Comparison of ENCODE assay signal across 9 cellular contexts in genomic region chr2:95026471-95027368, GRCh38. TPM values are rescaled to one million over a fixed set of nuclear protein-coding genes. Genes with fewer than 3 reads are reported as not detected.
DNase-seq lines count a peak whose midpoint lies in the region; ATAC-seq, FAIRE-seq and TF ChIP-seq lines count a peak whose summit lies in the region.
"Had no signal": no experiment of that assay in that cellular context is flagged by ENCODE, and none has a peak within 500 bp of the region (broad histone marks: within the 10 kb centered on the region; RNA-seq: fewer than 3 reads in every experiment).

No MANE protein-coding gene starts in this region.

- CTCF ChIA-PET in PC-3 (lab: Charles Lee), result no interaction called here

- FAIRE-seq in kidney (lab: Jason Lieb, UNC), result no peak

- ATAC-seq in stimulated activated naive CD8-positive, alpha-beta T cell treated with anti-CD3 and anti-CD28 coated beads, Interleukin-15, amount 100 ng/mL, for 72 hours, result peak; percentile 3
- ATAC-seq in PC-3, result no peak

- H3K4me2 ChIP-seq in PC-3 (ENCODE audit: low read length), result no peak overlapping the region
- no peak overlapping the region for H3K4me2 ChIP-seq in Karpas-422 (ENCODE audit: low read depth, low read length, poor library complexity, severe bottlenecking)

- H3K4me3 ChIP-seq in kidney (ENCODE audit: low read length in 2 of 2) (peak overlapping the region; percentile 61 to 69), PC-3 (ENCODE audit: low read length) (no peak overlapping the region), Karpas-422 (ENCODE audit: low read length) (no peak overlapping the region)

- no peaks in the 10 kb centered on the region for H3K27me3 ChIP-seq in PC-3 (ENCODE audit: low read length)
- no peaks in the 10 kb centered on the region for H3K27me3 ChIP-seq in Karpas-422 (ENCODE audit: low read length)

- DNase-seq in NCI-H748 (lab: John Stamatoyannopoulos, UW; ENCODE audit: unreplicated experiment) (peak; percentile 43), NCI-H748 treated with DMSO at 0.1 percent for 48 hours (lab: John Stamatoyannopoulos, UW) (no peak), kidney (peak; percentile 45), dermis blood vessel endothelial cell (no peak), PC-3 (no peak), Karpas-422 (no peak)
- DNase-seq in activated effector memory CD4-positive, alpha-beta T cell treated with anti-CD3 and anti-CD28 coated beads, Interleukin-2, amount 50 U/mL, for 16 hours, result peak; percentile 71
- DNase-seq in stimulated activated naive CD8-positive, alpha-beta T cell treated with anti-CD3 and anti-CD28 coated beads, Interleukin-15, amount 100 ng/mL, for 72 hours, result peak; percentile 31 to 43
- DNase-seq: NCI-H1092 treated with DMSO at 0.1 percent for 48 hours had no signal

- POLR2A ChIA-PET in PC-3 (lab: Charles Lee; ENCODE audit: unreplicated experiment), result no interaction called here

- TF ChIP-seq CTCF in kidney (IDR thresholded peaks at IDR 0.05; ENCODE audit: borderline replicate concordance, extremely low read depth, insufficient read depth), result no peak
- no peak for TF ChIP-seq CTCF in PC-3 (conservative IDR thresholded peaks at IDR 0.05; ENCODE audit: low read depth, low read length)

- no peaks in the 10 kb centered on the region for H3K27me3 Mint-ChIP-seq in stimulated activated naive CD8-positive, alpha-beta T cell treated with anti-CD3 and anti-CD28 coated beads, Interleukin-15, amount 100 ng/mL, for 72 hours

- intact Hi-C loops in kidney (cut with DNase I), result no loop called here
- intact Hi-C loops in PC-3 (cut with micrococcal nuclease), result no loop called here

- peak overlapping the region; percentile 13 to 88 for H3K27ac Mint-ChIP-seq in stimulated activated naive CD8-positive, alpha-beta T cell treated with anti-CD3 and anti-CD28 coated beads, Interleukin-15, amount 100 ng/mL, for 72 hours

- H3K9me3 ChIP-seq in kidney (ENCODE audit: control insufficient read depth in 1 of 2, low read length in 2 of 2) (no peaks in the 10 kb centered on the region), PC-3 (ENCODE audit: low read length) (no peaks in the 10 kb centered on the region), Karpas-422 (ENCODE audit: low read length) (no peaks in the 10 kb centered on the region)

- no peaks in the 10 kb centered on the region for H3K9me3 Mint-ChIP-seq in stimulated activated naive CD8-positive, alpha-beta T cell treated with anti-CD3 and anti-CD28 coated beads, Interleukin-15, amount 100 ng/mL, for 72 hours

- peak overlapping the region; percentile 57 to 60 for H3K9ac ChIP-seq in kidney (ENCODE audit: low read length in 2 of 2)
- no peak overlapping the region for H3K9ac ChIP-seq in PC-3 (ENCODE audit: low read length)
- H3K9ac ChIP-seq in Karpas-422 (ENCODE audit: low read length), result no peak overlapping the region

- no peaks in the 10 kb centered on the region for H3F3A ChIP-seq in PC-3 (ENCODE audit: low read length, unreplicated experiment)

- no TSS peak for BruUV-seq in PC-3 (replicated peaks; lab: Mats Ljungman, UMichigan)

- H3K79me2 ChIP-seq in PC-3 (ENCODE audit: low read length) (no peaks in the 10 kb centered on the region), Karpas-422 (ENCODE audit: low read length) (no peaks in the 10 kb centered on the region)

- H4K20me1 ChIP-seq in PC-3 (ENCODE audit: low read length), result no peaks in the 10 kb centered on the region
- H4K20me1 ChIP-seq in Karpas-422 (ENCODE audit: insufficient read depth, low read depth, low read length), result no peaks in the 10 kb centered on the region

- peaks cover 86% of the 10 kb centered on the region for H3K4me1 Mint-ChIP-seq in stimulated activated naive CD8-positive, alpha-beta T cell treated with anti-CD3 and anti-CD28 coated beads, Interleukin-15, amount 100 ng/mL, for 72 hours

- H3K9me2 ChIP-seq in PC-3 (replicated peaks; ENCODE audit: low read length), result no peaks in the 10 kb centered on the region
- H3K9me2 ChIP-seq in Karpas-422 (replicated peaks; ENCODE audit: insufficient read depth, low read length), result no peaks in the 10 kb centered on the region

- peaks cover 18 to 38% of the 10 kb centered on the region in 2 donors for H3K4me1 ChIP-seq in kidney (ENCODE audit: control insufficient read depth in 1 of 2, insufficient read depth in 1 of 2, low read depth in 1 of 2, low read length in 2 of 2)
- peaks cover 28% of the 10 kb centered on the region for H3K4me1 ChIP-seq in PC-3 (ENCODE audit: insufficient read depth, low read length)
- no peaks in the 10 kb centered on the region for H3K4me1 ChIP-seq in Karpas-422 (ENCODE audit: low read length)

- H2AFZ ChIP-seq in PC-3 (ENCODE audit: low read length) (no peak overlapping the region), Karpas-422 (ENCODE audit: low read length) (no peak overlapping the region)

- H3K4me3 Mint-ChIP-seq in stimulated activated naive CD8-positive, alpha-beta T cell treated with anti-CD3 and anti-CD28 coated beads, Interleukin-15, amount 100 ng/mL, for 72 hours, result peak overlapping the region; percentile 98 to 99

- H3K36me3 ChIP-seq in kidney (ENCODE audit: control insufficient read depth in 1 of 2, insufficient read depth in 2 of 2, low read length in 2 of 2) (peaks cover 0 to 3% of the 10 kb centered on the region in 2 donors), PC-3 (ENCODE audit: low read depth, low read length) (no peaks in the 10 kb centered on the region), Karpas-422 (ENCODE audit: insufficient read depth, low read length) (no peaks in the 10 kb centered on the region)

- peak overlapping the region; percentile 79 to 91 for H3K27ac ChIP-seq in kidney (ENCODE audit: low read depth in 2 of 2, low read length in 2 of 2)
- no peak overlapping the region for H3K27ac ChIP-seq in PC-3 (ENCODE audit: low read length)
- no peak overlapping the region for H3K27ac ChIP-seq in Karpas-422 (ENCODE audit: low read length)

RNA-seq across cellular contexts. Expression of gene MAL, which starts 1.2 kb away (rescaled TPM):
- total RNA-seq in kidney (477 TPM), dermis blood vessel endothelial cell (0.88 and 4.8 TPM in 2 replicates), PC-3 (2014; rRNA removed) (0.63 and 1.6 TPM in 2 replicates)
- 1,006 TPM for polyA plus RNA-seq in kidney (ENCODE audit: insufficient read depth, low read depth, low replicate concordance)
- not detected in 2 replicates for total RNA-seq in Karpas-422 (2014; rRNA removed; shearing (Covaris generic); ENCODE audit: low replicate concordance)

Comparison
In these comparisons a context has a peak if more than half of its experiments do, and no peak if none do; other contexts are left out.
1. DNase-seq: peak in NCI-H748 (single experiment), activated effector memory CD4-positive, alpha-beta T cell treated with anti-CD3 and anti-CD28 coated beads, Interleukin-2, amount 50 U/mL, for 16 hours (single experiment), kidney (single experiment) and stimulated activated naive CD8-positive, alpha-beta T cell treated with anti-CD3 and anti-CD28 coated beads, Interleukin-15, amount 100 ng/mL, for 72 hours (2 of 2); none in NCI-H748 treated with DMSO at 0.1 percent for 48 hours (single experiment), dermis blood vessel endothelial cell (single experiment), PC-3 (single experiment) and Karpas-422 (single experiment).
2. H3K27ac ChIP-seq: peak in kidney (2 of 2); none in PC-3 (single experiment) and Karpas-422 (single experiment).
3. H3K4me3 ChIP-seq: peak in kidney (2 of 2); none in PC-3 (single experiment) and Karpas-422 (single experiment).
4. H3K9ac ChIP-seq: peak in kidney (2 of 2); none in PC-3 (single experiment) and Karpas-422 (single experiment).
5. RNA of gene MAL, which starts 1.2 kb away (total RNA-seq): 477 TPM in kidney (single experiment); 0.88 to 4.8 TPM in dermis blood vessel endothelial cell, 0.63 to 1.6 TPM in PC-3 and not detected in Karpas-422; every median in the first group is over 10 times any median in the second.